ENCODE assay signal across 31 cellular contexts in the genomic region with DNA sequence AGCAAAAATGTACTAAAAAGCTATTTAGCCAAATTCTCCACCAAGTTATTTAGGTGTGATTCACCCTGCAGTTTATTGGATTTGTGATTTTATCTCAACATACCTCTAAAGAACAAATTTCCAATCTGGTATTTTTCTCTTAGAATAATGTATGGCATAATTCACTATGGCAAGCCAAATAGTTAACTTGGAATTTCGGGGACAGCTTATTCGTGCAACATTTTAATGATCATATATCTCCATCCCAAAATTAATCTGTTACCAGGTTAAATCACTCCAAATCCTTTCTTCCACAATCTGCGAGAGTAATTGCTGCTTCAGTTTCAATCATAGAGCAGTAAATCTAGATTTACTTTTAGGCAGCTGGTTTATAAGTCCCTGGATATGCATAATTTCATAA. TPM values are rescaled to one million over a fixed set of nuclear protein-coding genes. Genes with fewer than 3 reads are reported as not detected.
"Had no signal": no experiment of that assay in that cellular context is flagged by ENCODE, and none has a peak within 500 bp of the region (broad histone marks: within the 10 kb centered on the region; RNA-seq: fewer than 3 reads in every experiment).

No MANE protein-coding gene starts in this region.

- ATAC-seq: effector memory CD8-positive, alpha-beta T cell; esophagus mucosa; foreskin keratinocyte; gastrocnemius medialis; gastroesophageal sphincter; heart left ventricle had no signal

- H3K4me1 ChIP-seq: colonic mucosa, esophagus muscularis mucosa, esophagus squamous epithelium, foreskin keratinocyte, gastrocnemius medialis, gastroesophageal sphincter, heart left ventricle had no signal

- H2AFZ ChIP-seq: hepatocyte had no signal

- H3K36me3 ChIP-seq: colonic mucosa, esophagus muscularis mucosa, esophagus squamous epithelium, gastrocnemius medialis, gastroesophageal sphincter, heart left ventricle had no signal

- H3K27me3 ChIP-seq: colonic mucosa, dorsolateral prefrontal cortex, esophagus muscularis mucosa, esophagus squamous epithelium, foreskin keratinocyte, gastrocnemius medialis, gastroesophageal sphincter, heart left ventricle, hepatocyte had no signal

- H3K4me3 ChIP-seq: colonic mucosa, coronary artery, dorsolateral prefrontal cortex, esophagus muscularis mucosa, esophagus squamous epithelium, gastrocnemius medialis, gastroesophageal sphincter, heart left ventricle, hepatocyte had no signal

- H3K9me3 ChIP-seq: colonic mucosa, esophagus muscularis mucosa, esophagus squamous epithelium, gastrocnemius medialis, gastroesophageal sphincter, heart left ventricle had no signal

- H3K4me2 ChIP-seq: hepatocyte had no signal

- H3K27ac ChIP-seq: colonic mucosa, coronary artery, dorsolateral prefrontal cortex, epithelial cell of prostate, esophagus muscularis mucosa, esophagus squamous epithelium, foreskin keratinocyte, gastrocnemius medialis, gastroesophageal sphincter, heart left ventricle, hepatocyte had no signal

- H3K79me2 ChIP-seq: hepatocyte had no signal

- DNase-seq: colonic mucosa; cortex of kidney; dermis blood vessel endothelial cell; dorsolateral prefrontal cortex; effector CD4-positive, alpha-beta T cell; effector CD8-positive, alpha-beta T cell; effector memory CD4-positive, alpha-beta T cell; effector memory CD8-positive, alpha-beta T cell; endodermal cell; erythroblast; esophagus squamous epithelium; foreskin fibroblast; foreskin keratinocyte; foreskin melanocyte; gastrocnemius medialis; glutamatergic neuron; head of caudate nucleus; heart left ventricle; hippocampal formation had no signal

RNA-seq across cellular contexts. Expression of a gene that starts 53.4 kb away (rescaled TPM):
- total RNA-seq: dermis microvascular lymphatic vessel endothelial cell, endodermal cell, endothelial cell of umbilical vein, epithelial cell of proximal tubule, esophagus mucosa, esophagus squamous epithelium, fibroblast of villous mesenchyme, foreskin keratinocyte, gastrocnemius medialis, glomerular endothelial cell had no signal
- polyA plus RNA-seq: endothelial cell of umbilical vein, fibroblast of lung, foreskin keratinocyte, hepatocyte had no signal
